ENCODE assay signal across 18 cellular contexts in the genomic region with DNA sequence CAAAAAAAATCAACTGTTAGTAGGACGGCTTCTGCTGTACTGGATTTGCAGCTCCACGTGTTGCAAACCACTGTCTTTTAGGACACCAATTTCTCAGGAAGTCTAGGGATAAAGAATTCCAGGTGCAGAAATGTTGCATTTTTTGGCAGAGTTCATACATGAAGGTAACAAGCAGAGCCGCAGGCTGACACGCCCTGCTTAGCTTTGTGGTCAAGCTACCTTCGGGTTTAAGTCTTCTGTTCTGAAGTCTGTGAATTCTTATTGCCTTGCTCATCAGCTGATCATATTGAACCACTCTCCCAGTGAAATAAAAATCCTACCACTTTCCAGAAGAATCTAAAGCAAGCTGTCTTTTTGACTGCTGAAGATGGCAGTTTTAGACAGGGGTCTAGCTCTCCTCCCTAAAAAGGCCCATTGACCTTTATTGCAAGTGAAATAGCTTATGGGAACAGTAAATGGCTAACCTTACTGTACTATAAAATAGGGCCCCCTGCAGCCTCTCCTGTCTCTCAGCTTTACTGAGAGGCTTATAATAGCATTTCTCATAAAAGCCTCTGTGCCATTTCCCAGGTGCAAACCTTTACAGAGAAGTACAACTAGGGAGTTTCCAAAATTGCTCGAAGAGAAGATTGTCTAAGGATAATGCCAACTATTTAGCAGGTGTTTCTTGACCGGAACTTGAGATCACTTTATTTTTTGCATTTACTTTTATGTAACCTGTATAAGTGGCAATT.
DNase-seq lines count a peak whose midpoint lies in the region; ATAC-seq, FAIRE-seq and TF ChIP-seq lines count a peak whose summit lies in the region.
"Had no signal": no experiment of that assay in that cellular context is flagged by ENCODE, and none has a peak within 500 bp of the region (broad histone marks: within the 10 kb centered on the region; RNA-seq: fewer than 3 reads in every experiment).

No MANE protein-coding gene starts in this region.

- no peak for TF ChIP-seq CTCF in upper lobe of right lung (IDR thresholded peaks at IDR 0.05)

- DNase-seq in HEK293T (ENCODE audit: extremely low spot score) (no peak), RCC 7860 (ENCODE audit: low spot score) (peak; percentile 74), fibroblast of peridontal ligament (ENCODE audit: extremely low read depth) (peak; percentile 25), upper lobe of right lung (no peak), Karpas-422 (no peak)
- DNase-seq in activated naive CD4-positive, alpha-beta T cell treated with anti-CD3 and anti-CD28 coated beads, Interleukin-2, amount 50 U/mL, for 16 hours = no peak
- DNase-seq in effector memory CD4-positive, alpha-beta T cell = no peak
- DNase-seq: activated CD4-positive, alpha-beta memory T cell treated with anti-CD3 and anti-CD28 coated beads for 36 hours; CD4-positive, alpha-beta memory T cell; GDM1; heart left ventricle; NCI-H1694 treated with DMSO at 0.1 percent for 48 hours; NCI-H82; right cardiac atrium; SHP77 treated with DMSO at 0.1 percent for 48 hours; stimulated activated CD4-positive, alpha-beta T cell treated with anti-CD3 and anti-CD28 coated beads, Interleukin-4, amount 100 ng/mL, for 1 hour had no signal

- CTCF ChIA-PET in HEK293T (lab: Yijun Ruan, JAX) = no interaction called here

- ATAC-seq in upper lobe of right lung = peak; percentile 38
- ATAC-seq: heart left ventricle; natural killer cell treated with Interleukin-12 subunit alpha and Interleukin-12 subunit beta and Interleukin-15 and Interleukin-18, amount 100 ng/mL, for 72 hours; right cardiac atrium had no signal

- H3K9me3 ChIP-seq in upper lobe of right lung = no peaks in the 10 kb centered on the region
- H3K9me3 ChIP-seq in effector memory CD4-positive, alpha-beta T cell (ENCODE audit: control insufficient read depth, low read length) = no peaks in the 10 kb centered on the region
- no peaks in the 10 kb centered on the region for H3K9me3 ChIP-seq in Karpas-422 (ENCODE audit: low read length)
- H3K9me3 ChIP-seq: breast epithelium, heart left ventricle had no signal

- H3K4me3 ChIP-seq in upper lobe of right lung (no peak overlapping the region), Karpas-422 (ENCODE audit: low read length) (no peak overlapping the region)
- H3K4me3 ChIP-seq in effector memory CD4-positive, alpha-beta T cell (ENCODE audit: insufficient read depth, low read depth, low read length, poor library complexity, severe bottlenecking) = no peak overlapping the region
- H3K4me3 ChIP-seq: breast epithelium, heart left ventricle had no signal

- H3K9me2 ChIP-seq in Karpas-422 (replicated peaks; ENCODE audit: insufficient read depth, low read length) = no peaks in the 10 kb centered on the region

- POLR2A ChIA-PET in HEK293T (lab: Yijun Ruan, JAX) = no interaction called here

- H3K27ac ChIP-seq in upper lobe of right lung (no peak overlapping the region), Karpas-422 (ENCODE audit: low read length) (no peak overlapping the region)
- no peak overlapping the region for H3K27ac ChIP-seq in effector memory CD4-positive, alpha-beta T cell (ENCODE audit: insufficient read depth, low read length, poor library complexity, severe bottlenecking)
- H3K27ac ChIP-seq: breast epithelium, heart left ventricle had no signal

- H3K9ac ChIP-seq in Karpas-422 (ENCODE audit: low read length) = no peak overlapping the region

- no peaks in the 10 kb centered on the region for H4K20me1 ChIP-seq in Karpas-422 (ENCODE audit: insufficient read depth, low read depth, low read length)

- peak; percentile 88 for FAIRE-seq in RCC 7860 (lab: Jason Lieb, UNC)

- no peak overlapping the region for H2AFZ ChIP-seq in Karpas-422 (ENCODE audit: low read length)

- H3K4me1 ChIP-seq in upper lobe of right lung = no peaks in the 10 kb centered on the region
- no peaks in the 10 kb centered on the region for H3K4me1 ChIP-seq in effector memory CD4-positive, alpha-beta T cell (ENCODE audit: control insufficient read depth, insufficient read depth, low read length, poor library complexity, severe bottlenecking)
- no peaks in the 10 kb centered on the region for H3K4me1 ChIP-seq in Karpas-422 (ENCODE audit: low read length)
- H3K4me1 ChIP-seq: breast epithelium, heart left ventricle had no signal

- no peaks in the 10 kb centered on the region for H3K27me3 ChIP-seq in upper lobe of right lung
- no peaks in the 10 kb centered on the region for H3K27me3 ChIP-seq in effector memory CD4-positive, alpha-beta T cell (replicated peaks; ENCODE audit: control insufficient read depth, insufficient read depth, low read length, poor library complexity, severe bottlenecking)
- H3K27me3 ChIP-seq in Karpas-422 (ENCODE audit: low read length) = no peaks in the 10 kb centered on the region
- H3K27me3 ChIP-seq: breast epithelium, heart left ventricle had no signal

- no peaks in the 10 kb centered on the region for H3K79me2 ChIP-seq in Karpas-422 (ENCODE audit: low read length)

- H3K36me3 ChIP-seq in upper lobe of right lung = no peaks in the 10 kb centered on the region
- no peaks in the 10 kb centered on the region for H3K36me3 ChIP-seq in effector memory CD4-positive, alpha-beta T cell (ENCODE audit: control insufficient read depth, insufficient read depth, low read length)
- no peaks in the 10 kb centered on the region for H3K36me3 ChIP-seq in Karpas-422 (ENCODE audit: insufficient read depth, low read length)
- H3K36me3 ChIP-seq: breast epithelium, heart left ventricle had no signal

- no peak overlapping the region for H3K4me2 ChIP-seq in Karpas-422 (ENCODE audit: low read depth, low read length, poor library complexity, severe bottlenecking)

- intact Hi-C loops in upper lobe of right lung (cut with DNase I) = no loop called here

TF ChIP-seq in HEK293T, 16 proteins besides CTCF, POLR2A, EP300 and RAD21:
- TF ChIP-seq SP1 (IDR thresholded peaks at IDR 0.05) = no peak
- TF ChIP-seq, protein P1, sequence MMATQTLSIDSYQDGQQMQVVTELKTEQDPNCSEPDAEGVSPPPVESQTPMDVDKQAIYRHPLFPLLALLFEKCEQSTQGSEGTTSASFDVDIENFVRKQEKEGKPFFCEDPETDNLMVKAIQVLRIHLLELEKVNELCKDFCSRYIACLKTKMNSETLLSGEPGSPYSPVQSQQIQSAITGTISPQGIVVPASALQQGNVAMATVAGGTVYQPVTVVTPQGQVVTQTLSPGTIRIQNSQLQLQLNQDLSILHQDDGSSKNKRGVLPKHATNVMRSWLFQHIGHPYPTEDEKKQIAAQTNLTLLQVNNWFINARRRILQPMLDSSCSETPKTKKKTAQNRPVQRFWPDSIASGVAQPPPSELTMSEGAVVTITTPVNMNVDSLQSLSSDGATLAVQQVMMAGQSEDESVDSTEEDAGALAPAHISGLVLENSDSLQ (IDR thresholded peaks at IDR 0.05) = 0 out of 2 replicates have a peak, but pooled peaks have one; percentile 41
- TF ChIP-seq ELF4 (IDR thresholded peaks at IDR 0.05) = no peak
- TF ChIP-seq ZNF384 (IDR thresholded peaks at IDR 0.05) = no peak
- no peak for TF ChIP-seq LEF1 (IDR thresholded peaks at IDR 0.05; ENCODE audit: borderline replicate concordance)
- TF ChIP-seq TARDBP (IDR thresholded peaks at IDR 0.05) = no peak

Comparison
In these comparisons a context has a peak if more than half of its experiments do, and no peak if none do; other contexts are left out.
1. DNase-seq: peak in RCC 7860 (single experiment) and fibroblast of peridontal ligament (single experiment); none in HEK293T (single experiment), upper lobe of right lung (single experiment), activated naive CD4-positive, alpha-beta T cell treated with anti-CD3 and anti-CD28 coated beads, Interleukin-2, amount 50 U/mL, for 16 hours (single experiment), effector memory CD4-positive, alpha-beta T cell (0 of 3) and Karpas-422 (single experiment).